ENCODE assay signal across 8 cellular contexts in the genomic region with DNA sequence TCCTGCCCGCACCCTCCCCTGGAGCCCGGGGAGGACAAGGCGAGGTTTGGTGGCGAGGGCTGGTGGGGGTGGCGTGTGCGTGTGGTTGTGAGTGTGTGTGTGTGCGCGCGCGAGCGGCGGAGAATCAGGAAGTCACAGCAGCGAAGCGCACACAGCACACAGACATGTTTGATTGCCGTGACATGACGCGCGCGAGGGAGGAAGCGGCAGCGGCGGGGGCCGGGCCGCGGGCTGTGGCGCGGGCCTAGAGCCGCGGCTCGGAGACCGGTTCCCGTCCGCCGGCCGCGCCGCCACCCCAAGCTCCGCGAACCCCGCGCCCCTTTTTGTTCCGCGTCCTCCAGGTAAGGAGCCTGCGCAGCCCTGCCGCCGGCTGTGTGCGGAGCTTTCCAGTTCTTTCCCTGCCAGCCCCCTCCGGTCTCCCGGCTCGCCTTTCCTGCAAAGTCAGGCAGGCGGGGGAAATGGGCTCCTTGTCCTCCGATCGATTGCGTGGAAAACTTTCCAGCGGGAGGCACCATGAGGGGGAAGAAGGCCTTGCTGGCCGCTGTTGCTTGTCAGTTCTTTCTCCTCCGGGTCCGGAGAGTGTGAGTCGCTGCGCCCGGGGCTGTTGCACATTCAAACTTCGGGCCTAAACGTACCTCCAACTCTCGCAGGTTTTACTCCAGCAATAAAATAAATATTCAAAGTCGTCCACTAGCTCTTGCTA.
DNase-seq lines count a peak whose midpoint lies in the region; ATAC-seq and TF ChIP-seq lines count a peak whose summit lies in the region.

No MANE protein-coding gene starts in this region.

- ATAC-seq in GM18858 (IDR thresholded peaks at IDR 0.05; ENCODE audit: unreplicated experiment): peak; percentile 20
- peak; percentile 22 for ATAC-seq in HG03108 (IDR thresholded peaks at IDR 0.05; ENCODE audit: unreplicated experiment)

- H3K4me1 ChIP-seq in OCI-LY1 (ENCODE audit: insufficient read depth, low read length, severe bottlenecking) (peaks cover 22% of the 10 kb centered on the region), mucosa of rectum (ENCODE audit: control insufficient read depth in 2 of 2, insufficient read depth in 2 of 2, low read length in 2 of 2) (peaks cover 9 to 21% of the 10 kb centered on the region in 2 donors)

- H3K4me3 ChIP-seq in OCI-LY1 (ENCODE audit: low read depth, low read length, poor library complexity, severe bottlenecking): peak overlapping the region; percentile 95
- peak overlapping the region; percentile 92 to 98 for H3K4me3 ChIP-seq in mucosa of rectum (ENCODE audit: low read length in 2 of 2)

- H3K27ac Mint-ChIP-seq in activated T-cell treated with anti-CD3 and anti-CD28 coated beads, Interleukin-2, amount 50 U/mL, for 24 hours: peak overlapping the region; percentile 98

- H3K27me3 Mint-ChIP-seq in activated T-cell treated with anti-CD3 and anti-CD28 coated beads, Interleukin-2, amount 50 U/mL, for 24 hours: no peaks in the 10 kb centered on the region

- no peaks in the 10 kb centered on the region for H3K9me3 ChIP-seq in OCI-LY1 (ENCODE audit: low read length)
- no peaks in the 10 kb centered on the region for H3K9me3 ChIP-seq in mucosa of rectum (ENCODE audit: control insufficient read depth in 2 of 2, low read length in 2 of 2)

- H3K27me3 ChIP-seq in OCI-LY1 (ENCODE audit: insufficient read depth, low read length): no peaks in the 10 kb centered on the region
- H3K27me3 ChIP-seq in mucosa of rectum (ENCODE audit: control insufficient read depth in 2 of 2, insufficient read depth in 2 of 2, low read length in 2 of 2): no peaks in the 10 kb centered on the region

- H3K27ac ChIP-seq in OCI-LY1 (ENCODE audit: low read depth, low read length, poor library complexity, severe bottlenecking) (peak overlapping the region; percentile 73), mucosa of rectum (ENCODE audit: low read depth in 2 of 2, low read length in 2 of 2) (peak overlapping the region; percentile 93 to 97)

- peak overlapping the region; percentile 75 for H3K9ac ChIP-seq in OCI-LY1 (ENCODE audit: low read length)
- peak overlapping the region; percentile 97 to 98 for H3K9ac ChIP-seq in mucosa of rectum (ENCODE audit: low read depth in 1 of 2, low read length in 2 of 2)

- no peak overlapping the region for H2AFZ ChIP-seq in OCI-LY1 (ENCODE audit: low read length)

- peaks cover 22% of the 10 kb centered on the region for H3K36me3 Mint-ChIP-seq in activated T-cell treated with anti-CD3 and anti-CD28 coated beads, Interleukin-2, amount 50 U/mL, for 24 hours (ENCODE audit: low read depth)

- H3K79me2 ChIP-seq in OCI-LY1 (ENCODE audit: insufficient read depth, low read length): peaks cover 43% of the 10 kb centered on the region

- H3K4me2 ChIP-seq in OCI-LY1 (ENCODE audit: low read length): peak overlapping the region; percentile 95

- DNase-seq in ACHN (peak; percentile 69), erythroblast (lab: John Stamatoyannopoulos, UW) (peak; percentile 85 to 87)
- DNase-seq in activated T-cell treated with anti-CD3 and anti-CD28 coated beads, Interleukin-2, amount 50 U/mL, for 24 hours: peak; percentile 81
- peak; percentile 35 to 61 for DNase-seq in stimulated activated CD8-positive, alpha-beta memory T cell treated with anti-CD3 and anti-CD28 coated beads, Interleukin-4, amount 100 ng/mL, for 4 hours (ENCODE audit: low read depth in 2 of 2, low spot score in 1 of 2)

- peaks cover 63% of the 10 kb centered on the region for H3K4me1 Mint-ChIP-seq in activated T-cell treated with anti-CD3 and anti-CD28 coated beads, Interleukin-2, amount 50 U/mL, for 24 hours (ENCODE audit: low read depth)

- H3K36me3 ChIP-seq in OCI-LY1 (ENCODE audit: insufficient read depth, low read length): no peaks in the 10 kb centered on the region
- no peaks in the 10 kb centered on the region for H3K36me3 ChIP-seq in mucosa of rectum (ENCODE audit: control insufficient read depth in 2 of 2, insufficient read depth in 2 of 2, low read length in 2 of 2)

- no peaks in the 10 kb centered on the region for H3K9me2 ChIP-seq in OCI-LY1 (ENCODE audit: low read depth, low read length)

- H4K20me1 ChIP-seq in OCI-LY1 (ENCODE audit: insufficient read depth, low read length): 0 out of 2 replicates have a peak, but pooled peaks cover 4% of the 10 kb centered on the region

- H3K4me3 Mint-ChIP-seq in activated T-cell treated with anti-CD3 and anti-CD28 coated beads, Interleukin-2, amount 50 U/mL, for 24 hours: peak overlapping the region; percentile 95

- TF ChIP-seq POLR2A in erythroblast (IDR thresholded peaks at IDR 0.05; ENCODE audit: low read length): peak; percentile 45

- TF ChIP-seq CTCF in OCI-LY1 (IDR thresholded peaks at IDR 0.05; ENCODE audit: low read length): no peak

- in situ Hi-C loops in ACHN (cut with HindIII; ENCODE audit: low pct_ligation_motif_present, low pct_unique_long_range_greater_than_20kb, low sequenced_read_pairs): no loop called here

- H3F3A ChIP-seq in OCI-LY1 (ENCODE audit: insufficient read depth, low read length): no peaks in the 10 kb centered on the region; the same call in 1 of the 2 replicates

- H3K9me3 Mint-ChIP-seq in activated T-cell treated with anti-CD3 and anti-CD28 coated beads, Interleukin-2, amount 50 U/mL, for 24 hours: no peaks in the 10 kb centered on the region

Comparison
In these comparisons a context has a peak if more than half of its experiments do, and no peak if none do; other contexts are left out.
1. Peak in every context shown above with its lines: DNase-seq, ATAC-seq, H3K4me3 ChIP-seq and H3K27ac ChIP-seq.